In the genomic region with DNA sequence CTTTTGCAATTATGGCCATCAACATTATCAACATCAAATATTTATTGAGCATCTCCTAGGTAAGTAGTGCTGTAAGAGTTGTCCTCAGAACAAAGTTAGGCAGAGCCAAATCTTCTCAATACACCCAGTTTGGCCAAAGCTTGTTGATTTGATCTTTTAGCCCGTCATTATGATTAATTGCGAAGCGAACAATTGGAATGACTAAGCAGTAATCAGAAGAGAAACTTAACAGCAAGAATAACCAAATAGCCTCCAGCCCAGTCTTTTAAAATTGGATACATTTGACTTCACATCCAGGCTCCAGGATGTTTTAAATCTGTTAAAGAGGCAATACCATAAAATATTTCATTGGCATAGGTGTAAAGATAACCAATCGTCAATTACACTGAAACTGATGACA, we compare ENCODE assay signal across 19 cellular contexts.
A peak's percentile ranks its signal among the peaks of the same experiment; 100 is the strongest.
DNase-seq lines count a peak whose midpoint lies in the region; FAIRE-seq and TF ChIP-seq lines count a peak whose summit lies in the region.
"Had no signal": no experiment of that assay in that cellular context is flagged by ENCODE, and none has a peak within 500 bp of the region (broad histone marks: within the 10 kb centered on the region; RNA-seq: fewer than 3 reads in every experiment).

No MANE protein-coding gene starts in this region.

- H3K9ac ChIP-seq in H9 (ENCODE audit: extremely low read depth, insufficient read length, low read length) = no peak overlapping the region
- H3K9ac ChIP-seq: GM23248 had no signal

- TF ChIP-seq CTCF in D721Med (IDR thresholded peaks at IDR 0.05; ENCODE audit: insufficient read depth, missing control alignments) (no peak), H9 (conservative IDR thresholded peaks at IDR 0.05) (no peak), mesothelial cell of epicardium (IDR thresholded peaks at IDR 0.05; ENCODE audit: unreplicated experiment) (no peak)

- H2BK5ac ChIP-seq in H9 (ENCODE audit: insufficient read length, low read length) = no peak overlapping the region

- H3K4me3 Mint-ChIP-seq in H9 = no peak overlapping the region
- H3K4me3 Mint-ChIP-seq in mesothelial cell of epicardium = no peak overlapping the region
- no peak overlapping the region for H3K4me3 Mint-ChIP-seq in CD4-positive, alpha-beta memory T cell
- H3K4me3 Mint-ChIP-seq: B cell; CD4-positive, alpha-beta T cell had no signal

- H2BK12ac ChIP-seq in H9 (ENCODE audit: insufficient read length, low read depth, low read length) = no peak overlapping the region

- H3K36me3 Mint-ChIP-seq in H9 (ENCODE audit: insufficient read depth in 1 of 3, low read depth in 3 of 3) (no peaks in the 10 kb centered on the region), mesothelial cell of epicardium (no peaks in the 10 kb centered on the region)
- H3K36me3 Mint-ChIP-seq in CD4-positive, alpha-beta memory T cell = no peaks in the 10 kb centered on the region

- H3K27ac Mint-ChIP-seq in H9 (peak overlapping the region in 2 of 3 experiments; percentile 4 to 18; a peak in 2 of 7 replicates), mesothelial cell of epicardium (peak overlapping the region; percentile 8)
- no peak overlapping the region for H3K27ac Mint-ChIP-seq in CD4-positive, alpha-beta memory T cell
- H3K27ac Mint-ChIP-seq: B cell; CD4-positive, alpha-beta T cell had no signal

- H3K4me1 Mint-ChIP-seq in H9 = peaks cover 36 to 44% of the 10 kb centered on the region in 2 experiments
- peaks cover 31% of the 10 kb centered on the region for H3K4me1 Mint-ChIP-seq in mesothelial cell of epicardium
- H3K4me1 Mint-ChIP-seq in CD4-positive, alpha-beta memory T cell = no peaks in the 10 kb centered on the region
- H3K4me1 Mint-ChIP-seq: B cell had no signal

- H3K23ac ChIP-seq in H9 (ENCODE audit: insufficient read length, low read depth, low read length) = no peak overlapping the region

- no peak overlapping the region for H3K4ac ChIP-seq in H9 (ENCODE audit: low read depth, low read length)

- H4K8ac ChIP-seq in H9 (replicated peaks; ENCODE audit: insufficient read length, low read depth, low read length) = no peak overlapping the region

- H3K36me3 ChIP-seq in CD4-positive, alpha-beta memory T cell (ENCODE audit: insufficient read depth, low read length) = no peaks in the 10 kb centered on the region
- no peaks in the 10 kb centered on the region for H3K36me3 ChIP-seq in SJCRH30

- H3K9me3 Mint-ChIP-seq in H9 (peaks cover 0 to 4% of the 10 kb centered on the region in 2 experiments; a peak in 1 of 5 replicates), mesothelial cell of epicardium (no peaks in the 10 kb centered on the region)
- H3K9me3 Mint-ChIP-seq in CD4-positive, alpha-beta memory T cell = peaks cover 7 to 21% (median 13%) of the 10 kb centered on the region in 8 donors

- CTCF ChIA-PET in CD4-positive, alpha-beta memory T cell (lab: Charles Lee; ENCODE audit: partially characterized antibody) = no interaction called here

- no peaks in the 10 kb centered on the region for H3K23me2 ChIP-seq in H9 (ENCODE audit: insufficient read length, low read depth, low read length, poor library complexity, severe bottlenecking)

- no peaks in the 10 kb centered on the region for H3K27me3 ChIP-seq in H9 (ENCODE audit: insufficient read depth, low read length)
- no peaks in the 10 kb centered on the region for H3K27me3 ChIP-seq in CD4-positive, alpha-beta memory T cell (ENCODE audit: insufficient read depth, low read length)
- H3K27me3 ChIP-seq in SJCRH30 = no peaks in the 10 kb centered on the region

- no peak overlapping the region for H4K5ac ChIP-seq in H9 (ENCODE audit: insufficient read length, low read depth, low read length)

- H4K91ac ChIP-seq in H9 (ENCODE audit: insufficient read length, low read depth, low read length) = no peak overlapping the region

- H3K27ac ChIP-seq in H9 (ENCODE audit: insufficient read length, low read depth, low read length) (no peak overlapping the region), SJCRH30 (no peak overlapping the region)
- no peak overlapping the region for H3K27ac ChIP-seq in CD4-positive, alpha-beta memory T cell (ENCODE audit: low read depth, low read length)
- H3K27ac ChIP-seq: GM23248 had no signal

- no peak overlapping the region for H3T11ph ChIP-seq in H9 (ENCODE audit: low read length)

- H4K20me1 ChIP-seq in H9 (ENCODE audit: control insufficient read depth, insufficient read depth, insufficient read length) = no peaks in the 10 kb centered on the region

- H3K4me1 ChIP-seq in H9 (ENCODE audit: insufficient read depth, low read length) (peaks cover 7% of the 10 kb centered on the region; the same call in 1 of the 2 replicates), SJCRH30 (no peaks in the 10 kb centered on the region)
- H3K4me1 ChIP-seq in CD4-positive, alpha-beta memory T cell (ENCODE audit: insufficient read depth, low read length) = no peaks in the 10 kb centered on the region

- POLR2A ChIA-PET in CD4-positive, alpha-beta memory T cell (lab: Charles Lee; ENCODE audit: partially characterized antibody) = no interaction called here

- H2BK15ac ChIP-seq in H9 (ENCODE audit: low read depth, low read length) = no peak overlapping the region

- H3K56ac ChIP-seq in H9 (ENCODE audit: insufficient read length, low read depth, low read length) = no peak overlapping the region

- no peaks in the 10 kb centered on the region for H3K79me2 ChIP-seq in H9 (ENCODE audit: insufficient read depth, low read length)

- no peak overlapping the region for H2AK5ac ChIP-seq in H9 (ENCODE audit: insufficient read length, low read length)

- no peaks in the 10 kb centered on the region for H3K79me1 ChIP-seq in H9 (ENCODE audit: insufficient read depth, low read depth, low read length, poor library complexity, severe bottlenecking)

- no peak overlapping the region for H3K4me3 ChIP-seq in CD4-positive, alpha-beta memory T cell (ENCODE audit: low read length in 2 of 2)
- H3K4me3 ChIP-seq in SJCRH30 = no peak overlapping the region
- H3K4me3 ChIP-seq: GM23248 had no signal

- H2AFZ ChIP-seq in H9 (ENCODE audit: low read length) = no peak overlapping the region
- H2AFZ ChIP-seq: GM23248 had no signal

- H3K27me3 Mint-ChIP-seq in H9 (ENCODE audit: low read depth) (no peaks in the 10 kb centered on the region), mesothelial cell of epicardium (ENCODE audit: low read depth) (no peaks in the 10 kb centered on the region)
- H3K27me3 Mint-ChIP-seq in CD4-positive, alpha-beta memory T cell = no peaks in the 10 kb centered on the region
- H3K27me3 Mint-ChIP-seq: B cell; CD4-positive, alpha-beta T cell had no signal

- WGBS in H9 (ENCODE audit: extremely low coverage, insufficient read length, low lambda C conversion rate) = no CpG with 5 or more reads among the region's 4 CpGs

- DNase-seq in D721Med (ENCODE audit: insufficient read length, low spot score) = no peak
- DNase-seq in H9 = no peak
- DNase-seq in NCI-H69 (lab: John Stamatoyannopoulos, UW) = peak; percentile 68
- no peak for DNase-seq in mesothelial cell of epicardium (ENCODE audit: low spot score in 2 of 2, unreplicated experiment in 2 of 2)
- DNase-seq in CD4-positive, alpha-beta memory T cell = no peak
- DNase-seq in posterior cingulate gyrus = no peak
- no peak for DNase-seq in SJCRH30
- DNase-seq: C1 segment of cervical spinal cord; CD4-positive, alpha-beta T cell; DMS153; DMS79 treated with DMSO at 0.1 percent for 48 hours; EL; GM23248; H7 had no signal

- FAIRE-seq in D721Med (lab: Jason Lieb, UNC) = peak; percentile 11
- FAIRE-seq: A204.1, G401.6, GM12891, HTR-8/SVneo had no signal

- no peak overlapping the region for H2BK120ac ChIP-seq in H9 (ENCODE audit: low read depth, low read length, poor library complexity, severe bottlenecking)

- intact Hi-C loops in CD4-positive, alpha-beta memory T cell (cut with micrococcal nuclease) = no loop called here
- intact Hi-C loops in posterior cingulate gyrus (cut with DNase I) = no loop called here

- no peak overlapping the region for H2BK20ac ChIP-seq in H9 (ENCODE audit: low read depth, low read length, poor library complexity, severe bottlenecking)

- no peak overlapping the region for H3K18ac ChIP-seq in H9 (ENCODE audit: insufficient read length, low read depth, low read length)

- H3K9me3 ChIP-seq in H9 (ENCODE audit: control insufficient read depth, low read depth, low read length) (no peaks in the 10 kb centered on the region), SJCRH30 (replicated peaks) (no peaks in the 10 kb centered on the region)
- peaks cover 0 to 4% of the 10 kb centered on the region in 2 donors for H3K9me3 ChIP-seq in CD4-positive, alpha-beta memory T cell (ENCODE audit: control insufficient read depth in 1 of 2, low read length in 2 of 2)

- H3K4me2 ChIP-seq in H9 (ENCODE audit: insufficient read depth, insufficient read length, low read length) = no peak overlapping the region

- H3K14ac ChIP-seq in H9 (ENCODE audit: insufficient read depth, low read length) = no peak overlapping the region

Comparison
In these comparisons a context has a peak if more than half of its experiments do, and no peak if none do; other contexts are left out.
1. H3K27ac Mint-ChIP-seq: peak in H9 (2 of 3) and mesothelial cell of epicardium (single experiment); none in CD4-positive, alpha-beta memory T cell (0 of 7).